ENCODE assay signal across 7 cellular contexts in the genomic region with DNA sequence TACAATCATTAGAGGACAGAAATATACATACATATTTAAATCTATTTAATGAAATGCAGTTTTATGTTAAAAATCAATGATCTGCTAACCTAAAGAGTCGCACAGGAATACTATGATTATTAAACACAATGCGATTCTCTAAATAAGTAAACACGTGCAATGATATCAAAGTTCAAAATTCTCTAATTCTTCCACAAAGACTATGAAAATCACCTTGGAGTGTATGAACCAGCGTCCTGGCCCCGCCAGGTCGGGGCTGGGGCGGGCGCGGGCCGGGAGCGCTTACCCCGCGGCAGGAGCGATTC. TPM values are rescaled to one million over a fixed set of nuclear protein-coding genes. Genes with fewer than 3 reads are reported as not detected.
A peak's percentile ranks its signal among the peaks of the same experiment; 100 is the strongest.
DNase-seq lines count a peak whose midpoint lies in the region; ATAC-seq and TF ChIP-seq lines count a peak whose summit lies in the region.

No MANE protein-coding gene starts in this region.

- no peak for ATAC-seq in activated T-helper 17 cell treated with anti-CD3 and anti-CD28 coated beads, Interleukin-2, amount 50 U/mL, for 72 hours (replicated peaks)
- ATAC-seq in stimulated activated memory B cell treated with anti-CD40 and anti-IgM and Interleukin-4, amounts not matched to agents 10 μg/mL and 1 μg/mL and 100 μg/mL, for 72 hours = no peak

- no peaks in the 10 kb centered on the region for H3K27me3 Mint-ChIP-seq in HFFc6 (ENCODE audit: insufficient read depth)
- no peaks in the 10 kb centered on the region for H3K27me3 Mint-ChIP-seq in activated T-helper 17 cell treated with anti-CD3 and anti-CD28 coated beads, Interleukin-2, amount 50 U/mL, for 72 hours
- no peaks in the 10 kb centered on the region for H3K27me3 Mint-ChIP-seq in stimulated activated memory B cell treated with anti-CD40 and anti-IgM and Interleukin-4, amounts not matched to agents 10 μg/mL and 1 μg/mL and 100 μg/mL, for 72 hours

- no peaks in the 10 kb centered on the region for H3K9me3 ChIP-seq in iPS-18c (ENCODE audit: control insufficient read depth, insufficient read depth, low read length)

- peaks cover 52% of the 10 kb centered on the region for H3K36me3 Mint-ChIP-seq in HFFc6 (ENCODE audit: low read depth)
- H3K36me3 Mint-ChIP-seq in activated T-helper 17 cell treated with anti-CD3 and anti-CD28 coated beads, Interleukin-2, amount 50 U/mL, for 72 hours (ENCODE audit: low read depth) = peaks cover 25% of the 10 kb centered on the region
- no peaks in the 10 kb centered on the region for H3K36me3 Mint-ChIP-seq in stimulated activated memory B cell treated with anti-CD40 and anti-IgM and Interleukin-4, amounts not matched to agents 10 μg/mL and 1 μg/mL and 100 μg/mL, for 72 hours

- peak overlapping the region; percentile 98 for H3K27ac Mint-ChIP-seq in HFFc6
- peak overlapping the region; percentile 99 for H3K27ac Mint-ChIP-seq in activated T-helper 17 cell treated with anti-CD3 and anti-CD28 coated beads, Interleukin-2, amount 50 U/mL, for 72 hours
- H3K27ac Mint-ChIP-seq in stimulated activated memory B cell treated with anti-CD40 and anti-IgM and Interleukin-4, amounts not matched to agents 10 μg/mL and 1 μg/mL and 100 μg/mL, for 72 hours = peak overlapping the region; percentile 99

- H3K4me1 Mint-ChIP-seq in HFFc6 (ENCODE audit: low read depth) = peaks cover 68% of the 10 kb centered on the region
- H3K4me1 Mint-ChIP-seq in activated T-helper 17 cell treated with anti-CD3 and anti-CD28 coated beads, Interleukin-2, amount 50 U/mL, for 72 hours = peaks cover 28% of the 10 kb centered on the region
- peaks cover 28% of the 10 kb centered on the region for H3K4me1 Mint-ChIP-seq in stimulated activated memory B cell treated with anti-CD40 and anti-IgM and Interleukin-4, amounts not matched to agents 10 μg/mL and 1 μg/mL and 100 μg/mL, for 72 hours

- DNase-seq in HFFc6 = no peak
- DNase-seq in NCI-H2196 treated with DMSO at 0.1 percent for 48 hours (lab: John Stamatoyannopoulos, UW; ENCODE audit: unreplicated experiment) = no peak
- DNase-seq in NCI-H82 treated with DMSO at 0.1 percent for 48 hours (lab: John Stamatoyannopoulos, UW; ENCODE audit: unreplicated experiment) = no peak
- DNase-seq in activated gamma-delta T cell (lab: John Stamatoyannopoulos, UW) = no peak

- no peak for TF ChIP-seq CTCF in HFFc6 (IDR thresholded peaks at IDR 0.05)

- H3K9me3 Mint-ChIP-seq in HFFc6 = peaks cover 4% of the 10 kb centered on the region; the same call in 1 of the 2 replicates
- no peaks in the 10 kb centered on the region for H3K9me3 Mint-ChIP-seq in activated T-helper 17 cell treated with anti-CD3 and anti-CD28 coated beads, Interleukin-2, amount 50 U/mL, for 72 hours
- no peaks in the 10 kb centered on the region for H3K9me3 Mint-ChIP-seq in stimulated activated memory B cell treated with anti-CD40 and anti-IgM and Interleukin-4, amounts not matched to agents 10 μg/mL and 1 μg/mL and 100 μg/mL, for 72 hours

- H3K4me3 ChIP-seq in iPS-18c (ENCODE audit: insufficient read depth, low read depth, low read length) = peak overlapping the region; percentile 85

- H3K4me3 Mint-ChIP-seq in HFFc6 = peak overlapping the region; percentile 98
- H3K4me3 Mint-ChIP-seq in activated T-helper 17 cell treated with anti-CD3 and anti-CD28 coated beads, Interleukin-2, amount 50 U/mL, for 72 hours = peak overlapping the region; percentile 100
- H3K4me3 Mint-ChIP-seq in stimulated activated memory B cell treated with anti-CD40 and anti-IgM and Interleukin-4, amounts not matched to agents 10 μg/mL and 1 μg/mL and 100 μg/mL, for 72 hours = peak overlapping the region; percentile 98

RNA-seq across cellular contexts. Expression of a gene that starts 0.6 kb away (rescaled TPM):
- total RNA-seq in HFFc6 (2021; fragmentation: NEBNext Ultra II Directional; extraction: Animal tissue kit (Norgen Biotek cat#: 25700)) = 10 to 100 TPM; 26.0 to 36.2 (median 34.3) TPM
- 10 to 100 TPM in 1 of 2 donors, 1 to 10 TPM in 1; 9.2 to 10.3 TPM for total RNA-seq in activated T-helper 17 cell treated with anti-CD3 and anti-CD28 coated beads, Interleukin-2, amount 50 U/mL, for 72 hours

RNA-seq across cellular contexts. Expression of a gene that starts 21.8 kb away (rescaled TPM):
- 1 to 10 TPM; 2.4 to 4.2 (median 2.8) TPM for total RNA-seq in HFFc6 (2021; fragmentation: NEBNext Ultra II Directional; extraction: Animal tissue kit (Norgen Biotek cat#: 25700))
- under 1 TPM; 0.32 to 0.58 TPM for total RNA-seq in activated T-helper 17 cell treated with anti-CD3 and anti-CD28 coated beads, Interleukin-2, amount 50 U/mL, for 72 hours

RNA-seq across cellular contexts. Expression of a gene that starts 25.9 kb away (rescaled TPM):
- 10 to 100 TPM; 35.8 to 40.5 (median 37.2) TPM for total RNA-seq in HFFc6 (2021; fragmentation: NEBNext Ultra II Directional; extraction: Animal tissue kit (Norgen Biotek cat#: 25700))
- 10 to 100 TPM; 22.4 to 26.3 TPM for total RNA-seq in activated T-helper 17 cell treated with anti-CD3 and anti-CD28 coated beads, Interleukin-2, amount 50 U/mL, for 72 hours
